7 cellular contexts compared by ENCODE assay signal in genomic region chr16:47779201-47780016, GRCh38.
DNase-seq lines count a peak whose midpoint lies in the region; ATAC-seq and TF ChIP-seq lines count a peak whose summit lies in the region.

No MANE protein-coding gene starts in this region.

- H3K36me3 Mint-ChIP-seq in activated T-helper 2 cell treated with anti-CD3 and anti-CD28 coated beads, Interferon-gamma antibody, Interleukin-2, Interleukin-4, amounts not matched to agents 10 μg/mL and 5 μg/mL and 100 μg/mL, durations not matched to agents 14 hours and 24 hours and 36 hours (ENCODE audit: low read depth) = peaks cover 3% of the 10 kb centered on the region
- no peaks in the 10 kb centered on the region for H3K36me3 Mint-ChIP-seq in nephron progenitor cell (ENCODE audit: low read depth)

- no peak for TF ChIP-seq POLR2A in right lobe of liver (IDR thresholded peaks at IDR 0.05)

- 0% methylated on average over 3 of the region's 7 CpGs for WGBS in right lobe of liver (ENCODE audit: insufficient coverage, low coverage, low lambda C conversion rate, missing lambda C conversion rate)

- H3K4me3 ChIP-seq in right lobe of liver (peak overlapping the region in 2 of 3 donors; percentile 8 to 26), thoracic aorta (peak overlapping the region; percentile 61)

- no peak for TF ChIP-seq CTCF in right lobe of liver (IDR thresholded peaks at IDR 0.05)
- TF ChIP-seq CTCF in thoracic aorta (IDR thresholded peaks at IDR 0.05) = no peak
- no peak for TF ChIP-seq CTCF in nephron progenitor cell (IDR thresholded peaks at IDR 0.05)

- H3K27ac ChIP-seq in right lobe of liver (no peak overlapping the region), thoracic aorta (no peak overlapping the region)

- H3K27me3 ChIP-seq in right lobe of liver = no peaks in the 10 kb centered on the region
- no peaks in the 10 kb centered on the region for H3K27me3 ChIP-seq in thoracic aorta (replicated peaks; ENCODE audit: insufficient read depth)

- H3K27ac Mint-ChIP-seq in activated T-helper 2 cell treated with anti-CD3 and anti-CD28 coated beads, Interferon-gamma antibody, Interleukin-2, Interleukin-4, amounts not matched to agents 10 μg/mL and 5 μg/mL and 100 μg/mL, durations not matched to agents 14 hours and 24 hours and 36 hours = peak overlapping the region; percentile 80
- H3K27ac Mint-ChIP-seq in nephron progenitor cell = no peak overlapping the region

- H3K4me3 Mint-ChIP-seq in activated T-helper 2 cell treated with anti-CD3 and anti-CD28 coated beads, Interferon-gamma antibody, Interleukin-2, Interleukin-4, amounts not matched to agents 10 μg/mL and 5 μg/mL and 100 μg/mL, durations not matched to agents 14 hours and 24 hours and 36 hours (ENCODE audit: low read depth) = peak overlapping the region; percentile 75
- H3K4me3 Mint-ChIP-seq in nephron progenitor cell = no peak overlapping the region

- intact Hi-C loops in activated T-helper 2 cell treated with anti-CD3 and anti-CD28 coated beads, Interferon-gamma antibody, Interleukin-2, Interleukin-4, amounts not matched to agents 10 μg/mL and 5 μg/mL and 100 μg/mL, durations not matched to agents 14 hours and 24 hours and 36 hours (cut with micrococcal nuclease) = loop anchor here (1.0 kb wide), 1 partner anchor 46 kb away; no protein-coding TSS in a partner anchor
- intact Hi-C loops in right lobe of liver (cut with DNase I) = no loop called here

- ATAC-seq in GM18511 (IDR thresholded peaks at IDR 0.05; ENCODE audit: unreplicated experiment) (peak; percentile 79), HG03442 (IDR thresholded peaks at IDR 0.05; ENCODE audit: unreplicated experiment) (peak; percentile 70), right lobe of liver (peak; percentile 54 to 84 (median 66)), thoracic aorta (ENCODE audit: insufficient number of reproducible peaks, low FRiP score, low read depth) (no peak)

- no peaks in the 10 kb centered on the region for H3K27me3 Mint-ChIP-seq in activated T-helper 2 cell treated with anti-CD3 and anti-CD28 coated beads, Interferon-gamma antibody, Interleukin-2, Interleukin-4, amounts not matched to agents 10 μg/mL and 5 μg/mL and 100 μg/mL, durations not matched to agents 14 hours and 24 hours and 36 hours (ENCODE audit: low read depth)
- H3K27me3 Mint-ChIP-seq in nephron progenitor cell (ENCODE audit: low read depth, poor library complexity) = peaks cover 12% of the 10 kb centered on the region

- no peaks in the 10 kb centered on the region for H3K9me3 Mint-ChIP-seq in activated T-helper 2 cell treated with anti-CD3 and anti-CD28 coated beads, Interferon-gamma antibody, Interleukin-2, Interleukin-4, amounts not matched to agents 10 μg/mL and 5 μg/mL and 100 μg/mL, durations not matched to agents 14 hours and 24 hours and 36 hours
- no peaks in the 10 kb centered on the region for H3K9me3 Mint-ChIP-seq in nephron progenitor cell

- H3K4me1 ChIP-seq in right lobe of liver = no peaks in the 10 kb centered on the region
- H3K4me1 ChIP-seq in thoracic aorta (ENCODE audit: control insufficient read depth in 1 of 2, low read depth in 2 of 2) = no peaks in the 10 kb centered on the region

- DNase-seq in activated T-helper 2 cell treated with anti-CD3 and anti-CD28 coated beads, Interferon-gamma antibody, Interleukin-2, Interleukin-4, amounts not matched to agents 10 μg/mL and 5 μg/mL and 100 μg/mL, durations not matched to agents 14 hours and 24 hours and 36 hours (ENCODE audit: low spot score) = peak; percentile 8
- DNase-seq in right lobe of liver (peak in 1 of 3 donors; percentile 21), thoracic aorta (ENCODE audit: low spot score) (no peak), nephron progenitor cell (no peak), GM19240 (ENCODE audit: insufficient read length, low spot score) (no peak)

- peaks cover 14% of the 10 kb centered on the region for H3K4me1 Mint-ChIP-seq in activated T-helper 2 cell treated with anti-CD3 and anti-CD28 coated beads, Interferon-gamma antibody, Interleukin-2, Interleukin-4, amounts not matched to agents 10 μg/mL and 5 μg/mL and 100 μg/mL, durations not matched to agents 14 hours and 24 hours and 36 hours (ENCODE audit: low read depth)
- H3K4me1 Mint-ChIP-seq in nephron progenitor cell = no peaks in the 10 kb centered on the region

- no peaks in the 10 kb centered on the region for H3K36me3 ChIP-seq in right lobe of liver
- no peaks in the 10 kb centered on the region for H3K36me3 ChIP-seq in thoracic aorta

- H3K9me3 ChIP-seq in right lobe of liver (no peaks in the 10 kb centered on the region), thoracic aorta (no peaks in the 10 kb centered on the region)
